Comparison of ENCODE assay signal across 13 cellular contexts in the genomic region with DNA sequence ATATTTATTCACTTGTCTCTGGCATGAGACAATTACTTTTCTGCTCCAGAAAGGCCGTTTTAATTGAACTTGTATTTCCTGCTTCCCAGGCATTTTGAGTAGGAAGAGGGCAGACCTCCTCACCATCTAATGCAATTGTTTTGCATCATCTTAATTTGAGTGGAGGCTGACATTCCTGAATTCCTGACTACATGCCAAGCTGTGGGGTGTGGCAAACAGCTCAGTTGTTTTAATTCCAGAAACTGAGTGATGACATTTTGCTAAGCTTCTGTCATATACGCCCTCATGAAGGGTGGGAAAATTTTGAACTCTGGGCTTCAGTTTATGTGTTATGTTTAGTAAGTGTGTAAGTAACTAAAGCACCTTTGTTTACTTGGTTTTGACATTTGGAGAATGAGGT.
DNase-seq lines count a peak whose midpoint lies in the region; ATAC-seq and TF ChIP-seq lines count a peak whose summit lies in the region.
"Had no signal": no experiment of that assay in that cellular context is flagged by ENCODE, and none has a peak within 500 bp of the region (broad histone marks: within the 10 kb centered on the region; RNA-seq: fewer than 3 reads in every experiment).

No MANE protein-coding gene starts in this region.

- H3K4me1 ChIP-seq in lower lobe of right lung, result no peaks in the 10 kb centered on the region
- no peaks in the 10 kb centered on the region for H3K4me1 ChIP-seq in ovary (ENCODE audit: insufficient read depth)

- H3K36me3 ChIP-seq in lower lobe of right lung (no peaks in the 10 kb centered on the region), ovary (no peaks in the 10 kb centered on the region)

- peak; percentile 51 for DNase-seq in AG20443 (ENCODE audit: low spot score)
- peak; percentile 42 for DNase-seq in dermis blood vessel endothelial cell
- DNase-seq in lower lobe of right lung, result no peak
- DNase-seq in cerebellum (ENCODE audit: low spot score), result no peak
- DNase-seq in activated CD4-positive, CD25-positive, alpha-beta regulatory T cell (lab: John Stamatoyannopoulos, UW), result no peak
- DNase-seq in HEK293T (ENCODE audit: extremely low spot score), result no peak
- no peak for DNase-seq in ovary
- DNase-seq: activated T-cell treated with anti-CD3 and anti-CD28 coated beads, Interleukin-2, amount 50 U/mL, for 24 hours; C1 segment of cervical spinal cord; mucosa of descending colon had no signal

- H3K9me3 ChIP-seq in lower lobe of right lung, result no peaks in the 10 kb centered on the region
- H3K9me3 ChIP-seq in ovary, result no peaks in the 10 kb centered on the region
- H3K9me3 ChIP-seq: mucosa of descending colon had no signal

- no peak overlapping the region for H3K4me3 ChIP-seq in lower lobe of right lung
- no peak overlapping the region for H3K4me3 ChIP-seq in ovary
- H3K4me3 ChIP-seq: mucosa of descending colon, skin epidermis had no signal

- peak; percentile 45 to 63 for ATAC-seq in lower lobe of right lung
- ATAC-seq: mucosa of descending colon, Panc1 had no signal

- H3K27me3 ChIP-seq in lower lobe of right lung (ENCODE audit: low read depth) (no peaks in the 10 kb centered on the region), ovary (no peaks in the 10 kb centered on the region)

- H3K27ac ChIP-seq in lower lobe of right lung (no peak overlapping the region), ovary (no peak overlapping the region)
- H3K27ac ChIP-seq: skin epidermis had no signal

- POLR2A ChIA-PET in HEK293T (lab: Yijun Ruan, JAX), result no interaction called here

- TF ChIP-seq EP300 in Ishikawa (IDR thresholded peaks at IDR 0.05; ENCODE audit: borderline replicate concordance) (peak; percentile 81), ovary (IDR thresholded peaks at IDR 0.05) (no peak)

- peak; percentile 9; the same call in 1 of the 2 replicates for TF ChIP-seq RAD21 in Ishikawa (IDR thresholded peaks at IDR 0.05; ENCODE audit: low read depth)

- 29 to 41% (median 35%) methylated on average over 2 of the region's 2 CpGs for WGBS in ovary, 3 donors

- intact Hi-C loops in lower lobe of right lung (cut with DNase I), result no loop called here
- intact Hi-C loops in ovary (cut with DNase I), result no loop called here

- TF ChIP-seq CTCF in lower lobe of right lung (IDR thresholded peaks at IDR 0.05) (no peak), ovary (IDR thresholded peaks at IDR 0.05) (no peak)

- no peak for TF ChIP-seq POLR2A in ovary (IDR thresholded peaks at IDR 0.05)

- CTCF ChIA-PET in HEK293T (lab: Yijun Ruan, JAX), result no interaction called here

TF ChIP-seq in Ishikawa, 13 proteins besides CTCF, POLR2A, EP300 and RAD21 (continues in another document):
- TF ChIP-seq ZBTB7A (IDR thresholded peaks at IDR 0.05; ENCODE audit: low read depth) (no peak), FOXM1 (IDR thresholded peaks at IDR 0.05; ENCODE audit: borderline replicate concordance, low read depth) (peak; percentile 59; the same call in 1 of the 2 replicates), YY1 (IDR thresholded peaks at IDR 0.05; ENCODE audit: low read depth) (0 out of 2 replicates have a peak, but pooled peaks have one; percentile 31), MAX (IDR thresholded peaks at IDR 0.05) (peak; percentile 36; the same call in 1 of the 2 replicates), TAF1 (IDR thresholded peaks at IDR 0.05; ENCODE audit: low read depth) (no peak), TEAD4 (IDR thresholded peaks at IDR 0.05) (peak; percentile 98), NFIC (IDR thresholded peaks at IDR 0.05) (peak; percentile 90), TCF12 (IDR thresholded peaks at IDR 0.05; ENCODE audit: low read depth) (peak; percentile 62), CEBPB (IDR thresholded peaks at IDR 0.05) (peak; percentile 87), CREB1 (IDR thresholded peaks at IDR 0.05; ENCODE audit: low read depth) (no peak), EGR1 (IDR thresholded peaks at IDR 0.05) (no peak), REST (IDR thresholded peaks at IDR 0.05; ENCODE audit: low read depth) (no peak)

TF ChIP-seq in HEK293T, 16 proteins besides CTCF, POLR2A, EP300 and RAD21:
- TF ChIP-seq SUZ12 (IDR thresholded peaks at IDR 0.05) (no peak), CTBP1 (IDR thresholded peaks at IDR 0.05; ENCODE audit: borderline replicate concordance) (no peak), FOXA1 (IDR thresholded peaks at IDR 0.05) (no peak), ZNF384 (IDR thresholded peaks at IDR 0.05) (no peak), NFRKB (IDR thresholded peaks at IDR 0.05) (no peak), TARDBP (IDR thresholded peaks at IDR 0.05) (no peak), SP1 (IDR thresholded peaks at IDR 0.05) (no peak), HDGF (IDR thresholded peaks at IDR 0.05; ENCODE audit: borderline replicate concordance) (no peak), L3MBTL2 (conservative IDR thresholded peaks at IDR 0.05) (no peak), ARNT (IDR thresholded peaks at IDR 0.05) (no peak), FOXM1 (IDR thresholded peaks at IDR 0.05; ENCODE audit: borderline replicate concordance) (no peak), LEF1 (IDR thresholded peaks at IDR 0.05; ENCODE audit: borderline replicate concordance) (no peak), BHLHE40 (IDR thresholded peaks at IDR 0.05; ENCODE audit: borderline replicate concordance) (no peak), FOXK2 (IDR thresholded peaks at IDR 0.05) (no peak), ELF4 (IDR thresholded peaks at IDR 0.05) (no peak)
- TF ChIP-seq, protein P1, sequence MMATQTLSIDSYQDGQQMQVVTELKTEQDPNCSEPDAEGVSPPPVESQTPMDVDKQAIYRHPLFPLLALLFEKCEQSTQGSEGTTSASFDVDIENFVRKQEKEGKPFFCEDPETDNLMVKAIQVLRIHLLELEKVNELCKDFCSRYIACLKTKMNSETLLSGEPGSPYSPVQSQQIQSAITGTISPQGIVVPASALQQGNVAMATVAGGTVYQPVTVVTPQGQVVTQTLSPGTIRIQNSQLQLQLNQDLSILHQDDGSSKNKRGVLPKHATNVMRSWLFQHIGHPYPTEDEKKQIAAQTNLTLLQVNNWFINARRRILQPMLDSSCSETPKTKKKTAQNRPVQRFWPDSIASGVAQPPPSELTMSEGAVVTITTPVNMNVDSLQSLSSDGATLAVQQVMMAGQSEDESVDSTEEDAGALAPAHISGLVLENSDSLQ (IDR thresholded peaks at IDR 0.05), result no peak
TF ChIP-seq in HEK293T: peak in this region for 0.

Comparison
In these comparisons a context has a peak if more than half of its experiments do, and no peak if none do; other contexts are left out.
1. DNase-seq: peak in AG20443 (single experiment) and dermis blood vessel endothelial cell (single experiment); none in lower lobe of right lung (single experiment), cerebellum (single experiment), activated CD4-positive, CD25-positive, alpha-beta regulatory T cell (0 of 4), HEK293T (single experiment) and ovary (0 of 5).